12 cellular contexts compared by ENCODE assay signal in genomic region chr20:57656821-57657536, GRCh38. TPM values are rescaled to one million over a fixed set of nuclear protein-coding genes. Genes with fewer than 3 reads are reported as not detected.
A peak's percentile ranks its signal among the peaks of the same experiment; 100 is the strongest.
DNase-seq lines count a peak whose midpoint lies in the region; ATAC-seq and TF ChIP-seq lines count a peak whose summit lies in the region.
"Had no signal": no experiment of that assay in that cellular context is flagged by ENCODE, and none has a peak within 500 bp of the region (broad histone marks: within the 10 kb centered on the region; RNA-seq: fewer than 3 reads in every experiment).

No MANE protein-coding gene starts in this region.

- H3K36me3 ChIP-seq in DND-41 (ENCODE audit: insufficient read depth, low read length) (no peaks in the 10 kb centered on the region), WERI-Rb-1 (peaks cover 19% of the 10 kb centered on the region), left ventricle myocardium inferior (peaks cover 29% of the 10 kb centered on the region), psoas muscle (ENCODE audit: insufficient read depth in 1 of 2, low read depth in 1 of 2) (peaks cover 0 to 7% of the 10 kb centered on the region in 2 donors), thyroid gland (peaks cover 3 to 7% of the 10 kb centered on the region in 2 donors)
- H3K36me3 ChIP-seq: neutrophil had no signal

- H3K4me1 ChIP-seq in DND-41 (ENCODE audit: insufficient read depth, low read length) (peaks cover 10% of the 10 kb centered on the region), left ventricle myocardium inferior (peaks cover 28% of the 10 kb centered on the region), psoas muscle (peaks cover 11% of the 10 kb centered on the region), thyroid gland (peaks cover 14 to 15% of the 10 kb centered on the region in 2 donors)
- H3K4me1 ChIP-seq: Caco-2 had no signal

- H3K9me3 ChIP-seq in DND-41 (ENCODE audit: insufficient read depth, low read length, severe bottlenecking) (no peaks in the 10 kb centered on the region), WERI-Rb-1 (ENCODE audit: severe bottlenecking) (no peaks in the 10 kb centered on the region), left ventricle myocardium inferior (replicated peaks) (no peaks in the 10 kb centered on the region), psoas muscle (no peaks in the 10 kb centered on the region), thyroid gland (no peaks in the 10 kb centered on the region)
- H3K9me3 ChIP-seq: Caco-2, neutrophil had no signal

- WGBS in psoas muscle, 3 donors, result 92 to 94% (median 93%) methylated on average over 20 of the region's 20 CpGs
- WGBS in thyroid gland, 2 donors, result 94 to 96% methylated on average over 19 to 20 of the region's 20 CpGs

- H3K79me2 ChIP-seq in DND-41 (ENCODE audit: insufficient read depth, low read length), result no peaks in the 10 kb centered on the region

- DNase-seq in DND-41, result peak; percentile 3
- DNase-seq in WERI-Rb-1, result peak; percentile 4
- DNase-seq in left ventricle myocardium inferior, result peak; percentile 13
- peak in 1 of 2 donors; percentile 44 for DNase-seq in psoas muscle
- DNase-seq in NCI-H2029 treated with DMSO at 0.1 percent for 48 hours (lab: John Stamatoyannopoulos, UW), result no peak
- no peak for DNase-seq in thyroid gland
- DNase-seq: NCI-H748 treated with DMSO at 0.1 percent for 48 hours had no signal

- H2AFZ ChIP-seq in DND-41 (ENCODE audit: low read depth, low read length), result no peak overlapping the region

- no peak overlapping the region for H3K9ac ChIP-seq in DND-41 (ENCODE audit: low read depth, low read length)

- no peak overlapping the region for H3K4me3 ChIP-seq in DND-41 (ENCODE audit: low read depth in 1 of 2, low read length in 2 of 2)
- H3K4me3 ChIP-seq in WERI-Rb-1 (ENCODE audit: low read depth, low read length), result no peak overlapping the region
- H3K4me3 ChIP-seq in left ventricle myocardium inferior, result no peak overlapping the region
- H3K4me3 ChIP-seq in psoas muscle, result no peak overlapping the region
- H3K4me3 ChIP-seq in thyroid gland (replicated peaks in 1 of 3), result no peak overlapping the region
- H3K4me3 ChIP-seq: SK-N-MC had no signal

- no peak overlapping the region for H3K27ac ChIP-seq in DND-41 (ENCODE audit: low read length)
- H3K27ac ChIP-seq in WERI-Rb-1, result no peak overlapping the region
- peak overlapping the region; percentile 68 for H3K27ac ChIP-seq in left ventricle myocardium inferior (replicated peaks)
- peak overlapping the region; percentile 69 for H3K27ac ChIP-seq in psoas muscle
- H3K27ac ChIP-seq in thyroid gland, result no peak overlapping the region
- H3K27ac ChIP-seq: neutrophil, SK-N-MC had no signal

- TF ChIP-seq CTCF in DND-41 (IDR thresholded peaks at IDR 0.05; ENCODE audit: borderline replicate concordance, extremely low read depth, low read length, poor library complexity, severe bottlenecking), result no peak
- no peak for TF ChIP-seq CTCF in WERI-Rb-1 (IDR thresholded peaks at IDR 0.05; ENCODE audit: low read depth, low read length)
- no peak for TF ChIP-seq CTCF in left ventricle myocardium inferior (IDR thresholded peaks at IDR 0.05; ENCODE audit: borderline replicate concordance)
- no peak for TF ChIP-seq CTCF in psoas muscle (IDR thresholded peaks at IDR 0.05)
- no peak for TF ChIP-seq CTCF in thyroid gland (IDR thresholded peaks at IDR 0.05)

- no peak overlapping the region for H3K4me2 ChIP-seq in DND-41 (ENCODE audit: insufficient read depth, low read length)

- peaks cover 47% of the 10 kb centered on the region for H4K20me1 ChIP-seq in DND-41 (ENCODE audit: insufficient read depth, low read length)

- H3K27me3 ChIP-seq in DND-41 (ENCODE audit: insufficient read depth, low read length, poor library complexity) (peaks cover 44% of the 10 kb centered on the region), WERI-Rb-1 (ENCODE audit: insufficient read depth, low read depth, severe bottlenecking) (no peaks in the 10 kb centered on the region), left ventricle myocardium inferior (ENCODE audit: low read depth) (no peaks in the 10 kb centered on the region), psoas muscle (ENCODE audit: insufficient read depth in 3 of 3, low read length in 2 of 3) (no peaks in the 10 kb centered on the region), thyroid gland (no peaks in the 10 kb centered on the region)
- H3K27me3 ChIP-seq: neutrophil had no signal

- ATAC-seq in DND-41 (ENCODE audit: insufficient read depth, low read depth) (no peak), psoas muscle (no peak), GM19324 (IDR thresholded peaks at IDR 0.05; ENCODE audit: low FRiP score, unreplicated experiment) (no peak), HG03039 (IDR thresholded peaks at IDR 0.05; ENCODE audit: unreplicated experiment) (no peak)

- TF ChIP-seq POLR2A in thyroid gland (IDR thresholded peaks at IDR 0.05), result no peak

- intact Hi-C loops in left ventricle myocardium inferior (cut with micrococcal nuclease), result no loop called here
- intact Hi-C loops in psoas muscle (cut with DNase I), result loop anchor here (5.0 to 10.0 kb wide), 4 partner anchors 60 to 428 kb away; no protein-coding TSS in a partner anchor
- intact Hi-C loops in thyroid gland (cut with DNase I), result loop anchor here (10.0 kb wide), 1 partner anchor 428 kb away; no protein-coding TSS in a partner anchor

RNA-seq across cellular contexts. Expression of gene ZBP1, which starts 36.8 kb away (rescaled TPM):
- total RNA-seq in left ventricle myocardium inferior (not detected), psoas muscle (under 1 TPM in 2 of 4 donors, not detected in 2; 0.24 to 0.50 TPM), thyroid gland (1 to 10 TPM in 1 of 4 donors, under 1 TPM in 2, not detected in 1; 0.33 to 1.5 (median 0.34) TPM)
- polyA plus RNA-seq in psoas muscle, result under 1 TPM; 0.07 to 0.20 (median 0.17) TPM
- total RNA-seq: Caco-2 had no signal

RNA-seq across cellular contexts. Expression of gene PMEPA1, which starts 52.8 kb away (rescaled TPM):
- total RNA-seq in left ventricle myocardium inferior, result 36.4 TPM
- total RNA-seq in psoas muscle, result 10 to 100 TPM in 3 of 4 donors, 1 to 10 TPM in 1; 8.9 to 19.5 (median 15.6) TPM
- 10 to 100 TPM; 17.1 to 34.0 (median 30.7) TPM for polyA plus RNA-seq in psoas muscle
- 10 to 100 TPM in 1 of 4 donors, 1 to 10 TPM in 3; 6.5 to 12.6 (median 8.3) TPM for total RNA-seq in thyroid gland

Comparison
In these comparisons a context has a peak if more than half of its experiments do, and no peak if none do; other contexts are left out.
1. DNase-seq: peak in DND-41 (single experiment), WERI-Rb-1 (single experiment) and left ventricle myocardium inferior (single experiment); none in NCI-H2029 treated with DMSO at 0.1 percent for 48 hours (single experiment) and thyroid gland (0 of 2).
2. H3K27ac ChIP-seq: peak in left ventricle myocardium inferior (single experiment) and psoas muscle (single experiment); none in DND-41 (single experiment), WERI-Rb-1 (single experiment) and thyroid gland (0 of 3).